ENCODE assay signal across 8 cellular contexts in the genomic region with DNA sequence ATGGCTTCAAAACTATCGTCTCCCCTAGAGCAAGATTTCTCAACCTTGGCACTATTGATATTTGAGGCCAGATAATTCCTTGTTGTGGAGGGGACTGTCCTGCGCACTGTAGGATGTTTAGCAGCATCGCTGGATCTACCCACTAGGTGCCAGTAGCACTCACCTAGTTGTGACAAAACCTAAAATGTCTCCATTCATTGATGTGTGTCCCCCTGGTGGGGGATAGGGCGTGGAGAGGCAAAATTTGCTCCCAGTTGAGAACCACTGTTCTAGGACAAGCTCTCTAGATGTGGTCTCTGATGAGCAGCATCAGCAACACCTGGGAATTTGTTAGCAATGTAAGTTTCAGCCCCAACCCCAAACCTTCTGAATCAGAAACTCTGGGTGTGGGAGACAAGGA.
DNase-seq lines count a peak whose midpoint lies in the region; ATAC-seq and TF ChIP-seq lines count a peak whose summit lies in the region.

No MANE protein-coding gene starts in this region.

- ATAC-seq in CD4-positive, alpha-beta T cell (ENCODE audit: poor library complexity), result peak; percentile 65
- ATAC-seq in activated CD8-positive, alpha-beta T cell treated with anti-CD3 and anti-CD28 coated beads for 36 hours, result peak; percentile 75
- ATAC-seq in naive B cell (ENCODE audit: low read depth in 2 of 2) (peak in 1 of 2 donors; percentile 46), GM18505 (IDR thresholded peaks at IDR 0.05; ENCODE audit: unreplicated experiment) (no peak)

- POLR2A ChIA-PET in CD4-positive, alpha-beta T cell (lab: Charles Lee), result interaction anchor here (0.5 kb wide), 1 partner anchor 348 kb away, joined by 4 read pairs; no protein-coding TSS in a partner anchor
- POLR2A ChIA-PET in activated CD8-positive, alpha-beta T cell treated with anti-CD3 and anti-CD28 coated beads for 36 hours (lab: Charles Lee), result no interaction called here

- H3K36me3 Mint-ChIP-seq in CD4-positive, alpha-beta T cell (ENCODE audit: low read depth), result peaks cover 33% of the 10 kb centered on the region
- H3K36me3 Mint-ChIP-seq in activated CD8-positive, alpha-beta T cell treated with anti-CD3 and anti-CD28 coated beads for 36 hours (ENCODE audit: low read depth), result peaks cover 10% of the 10 kb centered on the region
- peaks cover 12 to 18% of the 10 kb centered on the region in 2 donors for H3K36me3 Mint-ChIP-seq in naive B cell

- no peak overlapping the region for H3K27ac ChIP-seq in CD4-positive, alpha-beta T cell (ENCODE audit: low read depth, low read length)

- peak; percentile 63 for TF ChIP-seq CTCF in CD4-positive, alpha-beta T cell (IDR thresholded peaks at IDR 0.05)
- peak; percentile 82 for TF ChIP-seq CTCF in activated CD8-positive, alpha-beta T cell treated with anti-CD3 and anti-CD28 coated beads for 36 hours (IDR thresholded peaks at IDR 0.05)

- peak; percentile 3 to 40 (median 14) for DNase-seq in CD4-positive, alpha-beta T cell
- DNase-seq in HT-29 (ENCODE audit: low spot score) (peak; percentile 36), naive B cell (peak; percentile 17), COLO668 (lab: John Stamatoyannopoulos, UW; ENCODE audit: unreplicated experiment) (no peak), anterior cingulate cortex (lab: John Stamatoyannopoulos, UW) (no peak), OCI-M2 (lab: John Stamatoyannopoulos, UW; ENCODE audit: unreplicated experiment) (no peak)
- DNase-seq in activated CD8-positive, alpha-beta T cell treated with anti-CD3 and anti-CD28 coated beads for 36 hours, result peak; percentile 68

- CTCF ChIA-PET in CD4-positive, alpha-beta T cell (lab: Charles Lee), result interaction anchor here (0.6 to 1.7 kb wide), 3 partner anchors 49 to 528 kb away, joined by 3 to 6 read pairs (median 3); no protein-coding TSS in a partner anchor
- CTCF ChIA-PET in activated CD8-positive, alpha-beta T cell treated with anti-CD3 and anti-CD28 coated beads for 36 hours (lab: Charles Lee), result interaction anchor here (0.6 to 1.9 kb wide), 5 partner anchors 14 to 345 kb away, joined by 3 to 8 read pairs (median 4); no protein-coding TSS in a partner anchor

- no peaks in the 10 kb centered on the region for H3K27me3 Mint-ChIP-seq in CD4-positive, alpha-beta T cell
- H3K27me3 Mint-ChIP-seq in activated CD8-positive, alpha-beta T cell treated with anti-CD3 and anti-CD28 coated beads for 36 hours, result no peaks in the 10 kb centered on the region
- no peaks in the 10 kb centered on the region for H3K27me3 Mint-ChIP-seq in naive B cell

- TF ChIP-seq POLR2A in GM18505 (IDR thresholded peaks at IDR 0.05; ENCODE audit: borderline replicate concordance, extremely low read depth, insufficient read depth, insufficient read length), result no peak

- no peaks in the 10 kb centered on the region for H3K27me3 ChIP-seq in CD4-positive, alpha-beta T cell (ENCODE audit: control insufficient read depth, insufficient read depth, low read length)

- H3K27ac Mint-ChIP-seq in CD4-positive, alpha-beta T cell, result no peak overlapping the region
- H3K27ac Mint-ChIP-seq in activated CD8-positive, alpha-beta T cell treated with anti-CD3 and anti-CD28 coated beads for 36 hours, result no peak overlapping the region
- peak overlapping the region in 1 of 6 donors; percentile 30 for H3K27ac Mint-ChIP-seq in naive B cell

- H3K4me1 Mint-ChIP-seq in CD4-positive, alpha-beta T cell (ENCODE audit: low read depth), result peaks cover 31% of the 10 kb centered on the region
- H3K4me1 Mint-ChIP-seq in activated CD8-positive, alpha-beta T cell treated with anti-CD3 and anti-CD28 coated beads for 36 hours (ENCODE audit: low read depth), result peaks cover 16% of the 10 kb centered on the region
- peaks cover 18 to 48% (median 25%) of the 10 kb centered on the region in 3 donors for H3K4me1 Mint-ChIP-seq in naive B cell

- intact Hi-C loops in CD4-positive, alpha-beta T cell (cut with DNase I, micrococcal nuclease), result loop anchor here (5.0 to 10.0 kb wide), 2 partner anchors 256 to 263 kb away; a partner anchor contains a TSS
- intact Hi-C loops in activated CD8-positive, alpha-beta T cell treated with anti-CD3 and anti-CD28 coated beads for 36 hours (cut with micrococcal nuclease), result no loop called here

- peaks cover 8% of the 10 kb centered on the region for H3K9me3 ChIP-seq in CD4-positive, alpha-beta T cell (ENCODE audit: control insufficient read depth, low read length)

- H3K9me3 Mint-ChIP-seq in CD4-positive, alpha-beta T cell, result no peaks in the 10 kb centered on the region
- H3K9me3 Mint-ChIP-seq in activated CD8-positive, alpha-beta T cell treated with anti-CD3 and anti-CD28 coated beads for 36 hours, result peaks cover 9% of the 10 kb centered on the region
- peaks cover 0 to 5% (median 0%) of the 10 kb centered on the region in 7 donors for H3K9me3 Mint-ChIP-seq in naive B cell

- no peak overlapping the region for H3K4me3 Mint-ChIP-seq in CD4-positive, alpha-beta T cell
- no peak overlapping the region for H3K4me3 Mint-ChIP-seq in activated CD8-positive, alpha-beta T cell treated with anti-CD3 and anti-CD28 coated beads for 36 hours
- H3K4me3 Mint-ChIP-seq in naive B cell, result no peak overlapping the region

Comparison
In these comparisons a context has a peak if more than half of its experiments do, and no peak if none do; other contexts are left out.
1. DNase-seq: peak in CD4-positive, alpha-beta T cell (10 of 10), HT-29 (single experiment), activated CD8-positive, alpha-beta T cell treated with anti-CD3 and anti-CD28 coated beads for 36 hours (single experiment) and naive B cell (single experiment); none in COLO668 (single experiment), anterior cingulate cortex (0 of 58) and OCI-M2 (single experiment).